ENCODE assay signal across 20 cellular contexts in the genomic region with DNA sequence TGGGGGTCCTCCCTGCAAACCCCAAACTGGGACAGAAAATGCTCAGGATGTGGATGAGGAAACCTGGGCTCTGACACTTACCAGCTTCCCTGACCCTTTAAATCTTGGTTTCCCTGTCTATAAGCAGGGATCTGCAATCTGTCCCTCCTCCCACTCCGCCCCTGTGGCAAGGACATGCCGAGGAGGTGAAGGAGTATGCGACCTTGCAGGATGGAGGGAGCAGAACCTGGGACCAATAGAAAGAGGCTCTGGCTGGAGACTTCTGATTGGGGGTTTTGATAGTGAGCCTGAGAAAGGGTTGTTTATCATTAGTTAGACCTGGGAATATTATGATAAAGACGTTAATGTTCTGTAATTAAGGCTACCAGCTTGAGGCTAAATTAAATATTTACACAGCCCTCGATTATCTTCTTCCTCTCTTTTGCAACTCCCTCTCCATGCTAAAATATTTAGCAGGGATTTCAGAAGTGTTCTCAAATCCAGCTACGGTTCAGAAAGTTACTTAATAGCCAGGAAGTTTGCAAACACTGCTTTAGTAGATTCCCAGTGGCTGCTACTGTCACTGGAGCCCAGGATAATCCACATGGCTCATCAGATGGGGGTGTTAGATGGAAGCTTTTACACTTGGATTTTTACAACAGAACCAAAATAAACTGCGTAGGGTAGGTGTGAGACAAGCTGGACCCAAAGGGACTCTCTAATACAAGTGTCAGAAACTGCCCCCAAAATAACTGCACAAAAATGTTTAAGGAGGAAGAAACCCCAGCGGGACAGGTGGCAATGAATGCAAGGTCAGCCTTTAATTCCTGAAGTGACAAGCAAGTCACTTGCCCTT. TPM values are rescaled to one million over a fixed set of nuclear protein-coding genes. Genes with fewer than 3 reads are reported as not detected.
DNase-seq lines count a peak whose midpoint lies in the region; ATAC-seq, FAIRE-seq and TF ChIP-seq lines count a peak whose summit lies in the region.
"Had no signal": no experiment of that assay in that cellular context is flagged by ENCODE, and none has a peak within 500 bp of the region (broad histone marks: within the 10 kb centered on the region; RNA-seq: fewer than 3 reads in every experiment).

No MANE protein-coding gene starts in this region.

- FAIRE-seq in RCC 7860 (lab: Jason Lieb, UNC) = no peak
- FAIRE-seq: GM12892, TTC549 had no signal

- H3K27ac Mint-ChIP-seq in GM23338 = no peak overlapping the region
- H3K27ac Mint-ChIP-seq: activated naive CD4-positive, alpha-beta T cell treated with anti-CD3 and anti-CD28 coated beads, Interleukin-2, amount 50 U/mL, for 24 hours; activated T-cell treated with anti-CD3 and anti-CD28 coated beads, Interleukin-2, amount 50 U/mL, for 24 hours; immature natural killer cell had no signal

- H3K4me3 ChIP-seq in GM23338 (no peak overlapping the region), fibroblast of the aortic adventitia (ENCODE audit: low read depth, low read length) (no peak overlapping the region), osteoblast (ENCODE audit: insufficient read depth, low read length) (no peak overlapping the region)
- H3K4me3 ChIP-seq: suprapubic skin had no signal

- DNase-seq in GM23338 (ENCODE audit: low spot score) = no peak
- peak; percentile 62 for DNase-seq in NCI-H69 (lab: John Stamatoyannopoulos, UW)
- peak; percentile 8 for DNase-seq in fibroblast of the aortic adventitia (ENCODE audit: low read depth)
- DNase-seq in osteoblast (ENCODE audit: insufficient read length, low spot score, missing footprints) = no peak
- no peak for DNase-seq in Ammon's horn (ENCODE audit: low spot score)
- DNase-seq in RCC 7860 (ENCODE audit: low spot score) = no peak
- DNase-seq: activated CD4-positive, alpha-beta T cell treated with anti-CD3 and anti-CD28 coated beads, Interleukin-2, amount 50 U/mL, for 1 hour; activated T-cell treated with anti-CD3 and anti-CD28 coated beads, Interleukin-2, amount 50 U/mL, for 24 hours; BE2C; GF-D8; immature natural killer cell; NCI-H2107; RPMI8226; stimulated activated CD4-positive, alpha-beta T cell treated with anti-CD3 and anti-CD28 coated beads, Interleukin-2, amount 100 ng/mL, for 48 hours had no signal

- no peaks in the 10 kb centered on the region for H3K36me3 ChIP-seq in GM23338 (ENCODE audit: insufficient read depth)
- no peaks in the 10 kb centered on the region for H3K36me3 ChIP-seq in osteoblast (ENCODE audit: insufficient read depth, low read length)
- H3K36me3 ChIP-seq: BE2C, neutrophil, suprapubic skin had no signal

- H3K9me2 ChIP-seq in GM23338 (ENCODE audit: insufficient read depth) = no peaks in the 10 kb centered on the region

- H2AFZ ChIP-seq in GM23338 = peak overlapping the region; percentile 91
- peak overlapping the region; percentile 50 for H2AFZ ChIP-seq in osteoblast (ENCODE audit: low read length)

- H3K4me3 Mint-ChIP-seq in GM23338 = no peak overlapping the region
- H3K4me3 Mint-ChIP-seq: activated naive CD4-positive, alpha-beta T cell treated with anti-CD3 and anti-CD28 coated beads, Interleukin-2, amount 50 U/mL, for 24 hours; activated T-cell treated with anti-CD3 and anti-CD28 coated beads, Interleukin-2, amount 50 U/mL, for 24 hours; immature natural killer cell had no signal

- no peaks in the 10 kb centered on the region for H3K9me3 ChIP-seq in osteoblast (ENCODE audit: low read depth, low read length)
- H3K9me3 ChIP-seq: BE2C, neutrophil, suprapubic skin had no signal

- no peaks in the 10 kb centered on the region for H3K36me3 Mint-ChIP-seq in GM23338 (ENCODE audit: low read depth)
- H3K36me3 Mint-ChIP-seq: activated naive CD4-positive, alpha-beta T cell treated with anti-CD3 and anti-CD28 coated beads, Interleukin-2, amount 50 U/mL, for 24 hours; immature natural killer cell had no signal

- H3K9me3 Mint-ChIP-seq in GM23338 = no peaks in the 10 kb centered on the region
- H3K9me3 Mint-ChIP-seq: activated naive CD4-positive, alpha-beta T cell treated with anti-CD3 and anti-CD28 coated beads, Interleukin-2, amount 50 U/mL, for 24 hours; activated T-cell treated with anti-CD3 and anti-CD28 coated beads, Interleukin-2, amount 50 U/mL, for 24 hours; immature natural killer cell had no signal

- no peak for TF ChIP-seq CTCF in GM23338 (conservative IDR thresholded peaks at IDR 0.05; ENCODE audit: low read depth in 2 of 2)
- TF ChIP-seq CTCF in fibroblast of the aortic adventitia (IDR thresholded peaks at IDR 0.05; ENCODE audit: insufficient read depth, low read length) = no peak
- TF ChIP-seq CTCF in osteoblast (IDR thresholded peaks at IDR 0.05; ENCODE audit: extremely low read depth, low read depth, low read length) = no peak

- H3K4me1 ChIP-seq in GM23338 (ENCODE audit: insufficient read depth) (peaks cover 7% of the 10 kb centered on the region; the same call in 1 of the 2 replicates), osteoblast (ENCODE audit: insufficient read depth, low read length) (no peaks in the 10 kb centered on the region)

- H3K27me3 ChIP-seq in GM23338 (ENCODE audit: insufficient read depth) = no peaks in the 10 kb centered on the region
- H3K27me3 ChIP-seq in osteoblast (ENCODE audit: insufficient read depth, low read length) = no peaks in the 10 kb centered on the region
- H3K27me3 ChIP-seq: BE2C, neutrophil, suprapubic skin had no signal

- no peaks in the 10 kb centered on the region for H3F3A ChIP-seq in GM23338 (replicated peaks; ENCODE audit: low read depth)

- H3K27me3 Mint-ChIP-seq in GM23338 (ENCODE audit: insufficient read depth, low read depth, poor library complexity) = no peaks in the 10 kb centered on the region
- H3K27me3 Mint-ChIP-seq: activated naive CD4-positive, alpha-beta T cell treated with anti-CD3 and anti-CD28 coated beads, Interleukin-2, amount 50 U/mL, for 24 hours; activated T-cell treated with anti-CD3 and anti-CD28 coated beads, Interleukin-2, amount 50 U/mL, for 24 hours had no signal

- H4K20me1 ChIP-seq in GM23338 (replicated peaks; ENCODE audit: insufficient read depth) (no peaks in the 10 kb centered on the region), osteoblast (ENCODE audit: insufficient read depth, low read length) (no peaks in the 10 kb centered on the region)

- peak; percentile 75 for ATAC-seq in GM23338
- no peak for ATAC-seq in HG03354 (IDR thresholded peaks at IDR 0.05; ENCODE audit: poor library complexity, severe bottlenecking, unreplicated experiment)

- H3K4me2 ChIP-seq in GM23338 = no peak overlapping the region
- H3K4me2 ChIP-seq in osteoblast (ENCODE audit: insufficient read depth, low read length) = no peak overlapping the region

- H3K27ac ChIP-seq in GM23338 (ENCODE audit: low read depth) (no peak overlapping the region), osteoblast (ENCODE audit: low read depth, low read length) (no peak overlapping the region)
- H3K27ac ChIP-seq: neutrophil, suprapubic skin had no signal

- H3K79me2 ChIP-seq in GM23338 (replicated peaks; ENCODE audit: insufficient read depth) (no peaks in the 10 kb centered on the region), osteoblast (ENCODE audit: insufficient read depth, low read length) (no peaks in the 10 kb centered on the region)

- peaks cover 10% of the 10 kb centered on the region for H3K4me1 Mint-ChIP-seq in GM23338
- H3K4me1 Mint-ChIP-seq: activated naive CD4-positive, alpha-beta T cell treated with anti-CD3 and anti-CD28 coated beads, Interleukin-2, amount 50 U/mL, for 24 hours; immature natural killer cell had no signal

TF ChIP-seq in GM23338, 12 proteins besides CTCF, POLR2A, EP300 and RAD21 (continues in another document):
- no peak for TF ChIP-seq STAT1 (IDR thresholded peaks at IDR 0.05; ENCODE audit: unreplicated experiment)
- TF ChIP-seq POLR2AphosphoS5 (IDR thresholded peaks at IDR 0.05; ENCODE audit: low read depth) = no peak
- TF ChIP-seq, protein P1, sequence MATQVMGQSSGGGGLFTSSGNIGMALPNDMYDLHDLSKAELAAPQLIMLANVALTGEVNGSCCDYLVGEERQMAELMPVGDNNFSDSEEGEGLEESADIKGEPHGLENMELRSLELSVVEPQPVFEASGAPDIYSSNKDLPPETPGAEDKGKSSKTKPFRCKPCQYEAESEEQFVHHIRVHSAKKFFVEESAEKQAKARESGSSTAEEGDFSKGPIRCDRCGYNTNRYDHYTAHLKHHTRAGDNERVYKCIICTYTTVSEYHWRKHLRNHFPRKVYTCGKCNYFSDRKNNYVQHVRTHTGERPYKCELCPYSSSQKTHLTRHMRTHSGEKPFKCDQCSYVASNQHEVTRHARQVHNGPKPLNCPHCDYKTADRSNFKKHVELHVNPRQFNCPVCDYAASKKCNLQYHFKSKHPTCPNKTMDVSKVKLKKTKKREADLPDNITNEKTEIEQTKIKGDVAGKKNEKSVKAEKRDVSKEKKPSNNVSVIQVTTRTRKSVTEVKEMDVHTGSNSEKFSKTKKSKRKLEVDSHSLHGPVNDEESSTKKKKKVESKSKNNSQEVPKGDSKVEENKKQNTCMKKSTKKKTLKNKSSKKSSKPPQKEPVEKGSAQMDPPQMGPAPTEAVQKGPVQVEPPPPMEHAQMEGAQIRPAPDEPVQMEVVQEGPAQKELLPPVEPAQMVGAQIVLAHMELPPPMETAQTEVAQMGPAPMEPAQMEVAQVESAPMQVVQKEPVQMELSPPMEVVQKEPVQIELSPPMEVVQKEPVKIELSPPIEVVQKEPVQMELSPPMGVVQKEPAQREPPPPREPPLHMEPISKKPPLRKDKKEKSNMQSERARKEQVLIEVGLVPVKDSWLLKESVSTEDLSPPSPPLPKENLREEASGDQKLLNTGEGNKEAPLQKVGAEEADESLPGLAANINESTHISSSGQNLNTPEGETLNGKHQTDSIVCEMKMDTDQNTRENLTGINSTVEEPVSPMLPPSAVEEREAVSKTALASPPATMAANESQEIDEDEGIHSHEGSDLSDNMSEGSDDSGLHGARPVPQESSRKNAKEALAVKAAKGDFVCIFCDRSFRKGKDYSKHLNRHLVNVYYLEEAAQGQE (IDR thresholded peaks at IDR 0.05; ENCODE audit: unreplicated experiment) = no peak
- no peak for TF ChIP-seq ZNF114 (CRISPR knock-in tag; IDR thresholded peaks at IDR 0.05)

RNA-seq across cellular contexts. Expression of a gene that starts 9.2 kb away (rescaled TPM):
- total RNA-seq in GM23338 (2014; rRNA removed; shearing (Covaris generic)) = 14.5 and 17.7 TPM in 2 replicates
- polyA plus RNA-seq in GM23338 (2016; fragmentation: Nextera tagmentation; extraction: Ambion mirVana) = 8.7 and 10.0 TPM in 2 replicates
- total RNA-seq in fibroblast of the aortic adventitia (ENCODE audit: low replicate concordance) = 13.2 TPM in 1 of 2 replicates, not detected in the other
- total RNA-seq in osteoblast = 1.1 and 1.5 TPM in 2 replicates
- polyA plus RNA-seq: immature natural killer cell had no signal

Comparison
In these comparisons a context has a peak if more than half of its experiments do, and no peak if none do; other contexts are left out.
1. DNase-seq: peak in NCI-H69 (single experiment) and fibroblast of the aortic adventitia (single experiment); none in GM23338 (single experiment), osteoblast (single experiment), Ammon's horn (single experiment) and RCC 7860 (single experiment).